In the genomic region with DNA sequence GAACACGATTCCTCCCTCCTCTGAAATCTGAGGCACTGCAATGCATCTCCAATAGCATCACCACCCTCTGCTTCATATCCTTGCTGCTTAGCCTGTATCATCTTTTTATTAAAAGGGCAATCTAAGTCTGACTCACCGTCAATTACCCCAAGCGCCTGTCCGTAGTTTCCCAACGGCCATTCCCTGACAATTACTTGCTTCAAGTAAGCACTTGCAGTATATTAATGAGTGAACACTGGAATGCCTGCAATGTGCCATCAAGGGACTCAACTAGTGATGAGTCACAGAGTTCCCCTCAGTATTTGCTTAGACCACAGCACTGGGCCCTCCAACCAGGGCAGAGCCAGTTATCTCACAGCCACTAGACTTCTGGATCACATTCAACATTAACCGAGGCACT, we compare ENCODE assay signal across 10 cellular contexts. TPM values are rescaled to one million over a fixed set of nuclear protein-coding genes. Genes with fewer than 3 reads are reported as not detected.
DNase-seq lines count a peak whose midpoint lies in the region; FAIRE-seq and TF ChIP-seq lines count a peak whose summit lies in the region.
"Had no signal": no experiment of that assay in that cellular context is flagged by ENCODE, and none has a peak within 500 bp of the region (broad histone marks: within the 10 kb centered on the region; RNA-seq: fewer than 3 reads in every experiment).

No MANE protein-coding gene starts in this region.

- DNase-seq in GM04503 (ENCODE audit: low read depth), result peak; percentile 99
- peak; percentile 8 for DNase-seq in RKO (ENCODE audit: low spot score)
- DNase-seq in fibroblast of pulmonary artery (ENCODE audit: low read depth), result peak; percentile 83
- DNase-seq in retinal pigment epithelial cell (ENCODE audit: low read depth), result peak; percentile 91
- DNase-seq in GM12892 (ENCODE audit: insufficient read length), result no peak
- no peak for DNase-seq in central memory CD4-positive, alpha-beta T cell
- no peak for DNase-seq in NCI-H1105 treated with DMSO at 0.1 percent for 48 hours (lab: John Stamatoyannopoulos, UW)
- no peak for DNase-seq in NCI-H2107 treated with DMSO at 0.1 percent for 48 hours (lab: John Stamatoyannopoulos, UW; ENCODE audit: unreplicated experiment)
- DNase-seq: NCI-H1436 treated with DMSO at 0.1 percent for 48 hours, pancreas had no signal

- TF ChIP-seq CTCF in fibroblast of pulmonary artery (IDR thresholded peaks at IDR 0.05; ENCODE audit: low read length, missing control alignments) (no peak), retinal pigment epithelial cell (conservative IDR thresholded peaks at IDR 0.05; ENCODE audit: low read depth, low read length) (no peak)

- H3K4me3 ChIP-seq in fibroblast of pulmonary artery (replicated peaks; ENCODE audit: low read depth, low read length) (no peak overlapping the region), retinal pigment epithelial cell (ENCODE audit: low read length) (no peak overlapping the region)
- H3K4me3 ChIP-seq: pancreas had no signal

- TF ChIP-seq POLR2A in GM12892 (IDR thresholded peaks at IDR 0.05; ENCODE audit: low read depth, low read length), result no peak

- FAIRE-seq in GM12892 (lab: Jason Lieb, UNC), result no peak
- FAIRE-seq: pancreas had no signal

RNA-seq across cellular contexts. Expression of gene PPP1R3C, which starts 19.5 kb away (rescaled TPM):
- not detected for polyA plus RNA-seq in GM12892 (2012; ENCODE audit: missing spikeins)

Comparison
In these comparisons a context has a peak if more than half of its experiments do, and no peak if none do; other contexts are left out.
1. DNase-seq: peak in GM04503 (single experiment), RKO (single experiment), fibroblast of pulmonary artery (single experiment) and retinal pigment epithelial cell (single experiment); none in GM12892 (single experiment), central memory CD4-positive, alpha-beta T cell (single experiment), NCI-H1105 treated with DMSO at 0.1 percent for 48 hours (single experiment) and NCI-H2107 treated with DMSO at 0.1 percent for 48 hours (single experiment).